ENCODE assay signal across 1 cellular context in genomic region chr1:87927391-87928073, GRCh38.
TF ChIP-seq lines count a peak whose summit lies in the region.

No MANE protein-coding gene starts in this region.

TF ChIP-seq in SK-N-SH, 30 proteins besides CTCF, POLR2A, EP300 and RAD21 (continued from another document):
- TF ChIP-seq REST (IDR thresholded peaks at IDR 0.05; ENCODE audit: low read depth, low read length) = no peak
- no peak for TF ChIP-seq CHD2 (IDR thresholded peaks at IDR 0.05; ENCODE audit: low read length, partially characterized antibody)
- 0 out of 2 replicates have a peak, but pooled peaks have one; percentile 16 for TF ChIP-seq JUND (IDR thresholded peaks at IDR 0.05)
- TF ChIP-seq RCOR1 (IDR thresholded peaks at IDR 0.05; ENCODE audit: low read length) = no peak
- TF ChIP-seq FOXM1 (IDR thresholded peaks at IDR 0.05; ENCODE audit: low read depth) = no peak
- TF ChIP-seq MAX (IDR thresholded peaks at IDR 0.05; ENCODE audit: low read depth) = no peak
- no peak for TF ChIP-seq ELF1 (IDR thresholded peaks at IDR 0.05)
- no peak for TF ChIP-seq NFIC (IDR thresholded peaks at IDR 0.05; ENCODE audit: borderline replicate concordance)
- TF ChIP-seq USF1 (IDR thresholded peaks at IDR 0.05; ENCODE audit: borderline replicate concordance, low read depth) = no peak
